ENCODE assay signal across 27 cellular contexts in the genomic region with DNA sequence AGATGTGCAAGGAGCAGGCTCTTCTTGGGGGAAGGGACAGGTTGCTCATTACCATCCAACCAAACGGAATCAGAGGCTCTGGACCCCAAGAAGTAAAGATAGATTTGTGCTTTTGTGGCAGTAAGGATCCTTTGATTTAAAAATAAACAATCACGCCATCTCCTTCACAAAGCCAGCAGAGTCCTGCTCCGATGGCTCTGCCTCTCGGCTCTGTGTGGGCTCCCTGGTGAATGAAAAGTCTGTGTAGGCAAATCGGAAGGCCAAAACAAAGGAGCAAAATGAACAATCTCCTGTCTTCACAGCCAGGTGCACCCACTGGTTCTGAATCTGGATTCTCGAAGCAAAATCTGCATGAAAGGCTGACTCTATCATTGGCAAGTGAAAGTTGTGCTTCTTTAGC.
"Had no signal": no experiment of that assay in that cellular context is flagged by ENCODE, and none has a peak within 500 bp of the region (broad histone marks: within the 10 kb centered on the region; RNA-seq: fewer than 3 reads in every experiment).

No MANE protein-coding gene starts in this region.

- H3K4me1 Mint-ChIP-seq: activated CD4-positive, alpha-beta T cell treated with anti-CD3 and anti-CD28 coated beads, Interleukin-2, amount 10 ng/mL, durations not matched to agents 24 days and 14 days; activated T-helper 17 cell treated with anti-CD3 and anti-CD28 coated beads, Interleukin-2, amount 50 U/mL, for 72 hours had no signal

- H3K9me3 ChIP-seq: MG63 had no signal

- H3K27me3 ChIP-seq: MG63 had no signal

- DNase-seq: activated CD4-positive, alpha-beta T cell treated with anti-CD3 and anti-CD28 coated beads, Interleukin-2, amount 10 ng/mL, durations not matched to agents 24 days and 14 days; activated CD4-positive, alpha-beta T cell treated with anti-CD3 and anti-CD28 coated beads, Interleukin-2, amount 50 U/mL, for 4 hours; activated CD8-positive, alpha-beta T cell treated with anti-CD3 and anti-CD28 coated beads for 36 hours; activated effector memory CD4-positive, alpha-beta T cell treated with anti-CD3 and anti-CD28 coated beads, Interleukin-2, amount 50 U/mL, for 16 hours; activated naive CD4-positive, alpha-beta T cell; activated naive CD4-positive, alpha-beta T cell treated with anti-CD3 and anti-CD28 coated beads, Interleukin-2, amount 50 U/mL, for 16 hours; activated naive CD8-positive, alpha-beta T cell treated with anti-CD3 and anti-CD28 coated beads for 36 hours; activated T-cell treated with anti-CD3 and anti-CD28 coated beads, Interleukin-2, amount 50 U/mL, for 1 hour; activated T-cell treated with anti-CD3 and anti-CD28 coated beads, Interleukin-2, amount 50 U/mL, for 72 hours; amniotic stem cell; aorta; Kasumi-1; KG1; MG63; NCI-H1048; NCI-H1105 treated with DMSO at 0.1 percent for 48 hours; NCI-H1436; NCI-H1694; NCI-H2029; NCI-H2107; NCI-H2171; NCI-H446 treated with DMSO at 0.1 percent for 48 hours; NCI-H524; Right ventricle myocardium superior; T1000 had no signal

- H3K27ac ChIP-seq: breast epithelium had no signal

- H3K4me3 Mint-ChIP-seq: activated CD4-positive, alpha-beta T cell treated with anti-CD3 and anti-CD28 coated beads, Interleukin-2, amount 10 ng/mL, durations not matched to agents 24 days and 14 days; activated CD8-positive, alpha-beta T cell treated with anti-CD3 and anti-CD28 coated beads for 36 hours; activated naive CD8-positive, alpha-beta T cell treated with anti-CD3 and anti-CD28 coated beads for 36 hours; activated T-cell treated with anti-CD3 and anti-CD28 coated beads, Interleukin-2, amount 50 U/mL, for 72 hours; activated T-helper 17 cell treated with anti-CD3 and anti-CD28 coated beads, Interleukin-2, amount 50 U/mL, for 72 hours had no signal

- H3K36me3 Mint-ChIP-seq: activated naive CD8-positive, alpha-beta T cell treated with anti-CD3 and anti-CD28 coated beads for 36 hours had no signal

- H3K36me3 ChIP-seq: breast epithelium, MG63 had no signal

- H3K27ac Mint-ChIP-seq: activated CD4-positive, alpha-beta T cell treated with anti-CD3 and anti-CD28 coated beads, Interleukin-2, amount 10 ng/mL, durations not matched to agents 24 days and 14 days; activated CD8-positive, alpha-beta T cell treated with anti-CD3 and anti-CD28 coated beads for 36 hours; activated naive CD8-positive, alpha-beta T cell treated with anti-CD3 and anti-CD28 coated beads for 36 hours; activated T-cell treated with anti-CD3 and anti-CD28 coated beads, Interleukin-2, amount 50 U/mL, for 72 hours; activated T-helper 17 cell treated with anti-CD3 and anti-CD28 coated beads, Interleukin-2, amount 50 U/mL, for 72 hours had no signal

- H3K4me3 ChIP-seq: breast epithelium, MG63 had no signal
